ENCODE assay signal across 25 cellular contexts in genomic region chr13:90769387-90769786, GRCh38.
"Had no signal": no experiment of that assay in that cellular context is flagged by ENCODE, and none has a peak within 500 bp of the region (broad histone marks: within the 10 kb centered on the region; RNA-seq: fewer than 3 reads in every experiment).

No MANE protein-coding gene starts in this region.

- H3K9me3 ChIP-seq: esophagus squamous epithelium, gastroesophageal sphincter, heart left ventricle, left lung, lower lobe of right lung had no signal

- H3K36me3 ChIP-seq: esophagus squamous epithelium, gastroesophageal sphincter, heart left ventricle, left lung, lower lobe of right lung had no signal

- H3K27ac Mint-ChIP-seq: immature natural killer cell; naive thymus-derived CD4-positive, alpha-beta T cell; natural killer cell had no signal

- H3K4me1 Mint-ChIP-seq: immature natural killer cell; naive thymus-derived CD4-positive, alpha-beta T cell; natural killer cell had no signal

- H3K27me3 ChIP-seq: esophagus squamous epithelium, gastroesophageal sphincter, heart left ventricle, hepatocyte, left lung had no signal

- H3K4me1 ChIP-seq: esophagus squamous epithelium, gastroesophageal sphincter, heart left ventricle, left lung, lower lobe of right lung had no signal

- H3K27me3 Mint-ChIP-seq: naive thymus-derived CD4-positive, alpha-beta T cell had no signal

- H3K36me3 Mint-ChIP-seq: immature natural killer cell; naive thymus-derived CD4-positive, alpha-beta T cell; natural killer cell had no signal

- H3K4me3 ChIP-seq: coronary artery, dorsolateral prefrontal cortex, esophagus squamous epithelium, gastroesophageal sphincter, heart left ventricle, hepatocyte, left lung, lower lobe of right lung had no signal

- DNase-seq: dermis blood vessel endothelial cell; dorsolateral prefrontal cortex; effector CD4-positive, alpha-beta T cell; effector memory CD4-positive, alpha-beta T cell; erythroblast; esophagus squamous epithelium; foreskin fibroblast; heart left ventricle; hypothalamus; immature natural killer cell; islet precursor cell; kidney; kidney glomerular epithelial cell; left lung; left ventricle myocardium superior; lower lobe of right lung; mesenchymal stem cell; midbrain; naive thymus-derived CD4-positive, alpha-beta T cell; natural killer cell had no signal

- H3K27ac ChIP-seq: coronary artery, dorsolateral prefrontal cortex, epithelial cell of prostate, esophagus squamous epithelium, gastroesophageal sphincter, heart left ventricle, hepatocyte, left lung, lower lobe of right lung had no signal

- H3K4me3 Mint-ChIP-seq: immature natural killer cell; naive thymus-derived CD4-positive, alpha-beta T cell; natural killer cell had no signal

- ATAC-seq: esophagus mucosa; gastroesophageal sphincter; heart left ventricle; left lung; left ventricle myocardium superior; lower lobe of right lung; naive thymus-derived CD4-positive, alpha-beta T cell; natural killer cell had no signal
